In genomic region chr7:22049848-22050247, GRCh38 we compare ENCODE assay signal across 22 cellular contexts.
"Had no signal": no experiment of that assay in that cellular context is flagged by ENCODE, and none has a peak within 500 bp of the region (broad histone marks: within the 10 kb centered on the region; RNA-seq: fewer than 3 reads in every experiment).

No MANE protein-coding gene starts in this region.

- H3K36me3 Mint-ChIP-seq: immature natural killer cell; naive B cell; stimulated activated memory B cell treated with anti-CD40 and anti-IgM and Interleukin-4, amounts not matched to agents 10 μg/mL and 1 μg/mL and 100 μg/mL, for 72 hours had no signal

- H3K36me3 ChIP-seq: colonic mucosa, esophagus squamous epithelium, gastroesophageal sphincter, left ventricle myocardium inferior, right lobe of liver, spleen, transverse colon had no signal

- H3K9me3 Mint-ChIP-seq: immature natural killer cell; naive B cell; nephron; stimulated activated memory B cell treated with anti-CD40 and anti-IgM and Interleukin-4, amounts not matched to agents 10 μg/mL and 1 μg/mL and 100 μg/mL, for 72 hours; stimulated activated naive CD8-positive, alpha-beta T cell treated with anti-CD3 and anti-CD28 coated beads, Interleukin-15, Interleukin-2, amounts not matched to agents 100 ng/mL and 50 ng/mL, for 24 hours had no signal

- DNase-seq: colonic mucosa; dermis blood vessel endothelial cell; esophagus squamous epithelium; foreskin fibroblast; glutamatergic neuron; immature natural killer cell; left ventricle myocardium inferior; mesendoderm; naive B cell; psoas muscle; retina; right lobe of liver; spleen; stimulated activated CD4-positive, alpha-beta T cell treated with anti-CD3 and anti-CD28 coated beads, Interleukin-15, amount 100 ng/mL, for 24 hours; stimulated activated CD4-positive, alpha-beta T cell treated with anti-CD3 and anti-CD28 coated beads, Interleukin-1b, Interleukin-23, amount 100 ng/mL, for 48 hours; stimulated activated CD4-positive, alpha-beta T cell treated with anti-CD3 and anti-CD28 coated beads, Interleukin-4, amount 100 ng/mL, for 24 hours; testis; transverse colon had no signal

- H3K4me3 ChIP-seq: colonic mucosa, esophagus squamous epithelium, gastroesophageal sphincter, left ventricle myocardium inferior, psoas muscle, right lobe of liver, spleen, testis, transverse colon had no signal

- H3K27ac Mint-ChIP-seq: immature natural killer cell; stimulated activated memory B cell treated with anti-CD40 and anti-IgM and Interleukin-4, amounts not matched to agents 10 μg/mL and 1 μg/mL and 100 μg/mL, for 72 hours; stimulated activated naive CD8-positive, alpha-beta T cell treated with anti-CD3 and anti-CD28 coated beads, Interleukin-15, Interleukin-2, amounts not matched to agents 100 ng/mL and 50 ng/mL, for 24 hours had no signal

- H3K27me3 ChIP-seq: colonic mucosa, esophagus squamous epithelium, gastroesophageal sphincter, right lobe of liver, spleen, testis, transverse colon had no signal

- H3K4me3 Mint-ChIP-seq: immature natural killer cell; naive B cell; nephron; stimulated activated memory B cell treated with anti-CD40 and anti-IgM and Interleukin-4, amounts not matched to agents 10 μg/mL and 1 μg/mL and 100 μg/mL, for 72 hours; stimulated activated naive CD8-positive, alpha-beta T cell treated with anti-CD3 and anti-CD28 coated beads, Interleukin-15, Interleukin-2, amounts not matched to agents 100 ng/mL and 50 ng/mL, for 24 hours had no signal

- H3K9me3 ChIP-seq: colonic mucosa, esophagus squamous epithelium, gastroesophageal sphincter, left ventricle myocardium inferior, psoas muscle, right lobe of liver, spleen, testis, transverse colon had no signal

- H3K4me1 Mint-ChIP-seq: immature natural killer cell; naive B cell; stimulated activated memory B cell treated with anti-CD40 and anti-IgM and Interleukin-4, amounts not matched to agents 10 μg/mL and 1 μg/mL and 100 μg/mL, for 72 hours had no signal

- H3K27ac ChIP-seq: colonic mucosa, esophagus squamous epithelium, gastroesophageal sphincter, left ventricle myocardium inferior, psoas muscle, right lobe of liver, spleen, testis, transverse colon had no signal

- ATAC-seq: gastroesophageal sphincter; psoas muscle; right lobe of liver; stimulated activated memory B cell treated with anti-CD40 and anti-IgM and Interleukin-4, amounts not matched to agents 10 μg/mL and 1 μg/mL and 100 μg/mL, for 72 hours had no signal

- H3K4me1 ChIP-seq: colonic mucosa, esophagus squamous epithelium, left ventricle myocardium inferior, psoas muscle, right lobe of liver, spleen, testis, transverse colon had no signal
